ENCODE assay signal across 18 cellular contexts in the genomic region with DNA sequence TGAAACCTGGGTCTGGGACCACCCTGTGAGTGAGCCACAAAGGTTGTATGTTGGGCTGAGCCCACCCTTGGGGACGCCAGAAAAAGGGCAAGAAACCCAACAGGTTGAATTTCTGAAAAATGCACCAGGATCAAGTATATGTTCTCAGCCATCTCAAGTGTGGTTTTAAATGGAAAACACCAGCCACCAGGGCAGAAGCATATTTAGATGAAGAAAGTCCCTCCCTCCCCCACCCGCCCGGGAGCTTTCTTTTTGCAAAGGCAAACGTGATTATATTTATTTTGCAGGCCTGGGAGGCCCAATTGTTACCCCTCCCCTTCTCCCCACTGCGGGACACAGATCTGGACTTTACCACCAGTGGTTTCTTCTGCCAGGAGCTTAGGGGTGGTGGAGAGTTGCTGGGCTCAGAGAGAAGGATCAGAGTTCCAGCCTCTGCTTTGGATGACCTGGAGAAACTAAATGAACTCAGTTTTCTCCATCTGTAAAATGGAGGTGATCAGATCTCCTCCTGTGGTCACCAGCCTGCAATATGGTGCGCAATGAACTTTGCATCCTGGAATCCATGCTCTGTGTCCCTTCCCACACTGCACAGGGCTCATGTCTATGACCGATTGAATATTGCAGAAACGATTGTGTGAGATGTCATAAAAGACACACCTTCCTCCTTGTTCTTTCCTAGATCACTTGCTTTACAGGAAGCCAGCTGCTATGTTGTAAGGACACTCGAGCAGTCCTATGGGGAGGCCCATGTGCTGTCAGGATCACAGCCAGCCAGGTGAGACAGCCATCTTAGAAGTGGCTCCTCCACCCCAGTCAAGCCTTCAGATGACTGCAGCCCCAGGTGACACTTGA. TPM values are rescaled to one million over a fixed set of nuclear protein-coding genes. Genes with fewer than 3 reads are reported as not detected.
DNase-seq lines count a peak whose midpoint lies in the region; ATAC-seq, FAIRE-seq and TF ChIP-seq lines count a peak whose summit lies in the region.
"Had no signal": no experiment of that assay in that cellular context is flagged by ENCODE, and none has a peak within 500 bp of the region (broad histone marks: within the 10 kb centered on the region; RNA-seq: fewer than 3 reads in every experiment).

No MANE protein-coding gene starts in this region.

- DNase-seq in GM12865 (ENCODE audit: low read depth) (peak; percentile 35), GM12878 (ENCODE audit: low read depth, low spot score) (no peak), left lobe of liver (ENCODE audit: low spot score) (no peak), small intestine (peak; percentile 12), substantia nigra (lab: John Stamatoyannopoulos, UW) (no peak), germinal center (ENCODE audit: low spot score) (no peak), GM19239 (ENCODE audit: insufficient read length, low spot score) (no peak)
- DNase-seq in activated CD4-positive, alpha-beta T cell treated with anti-CD3 and anti-CD28 coated beads for 36 hours, result no peak
- DNase-seq: Calu3; CD8-positive, alpha-beta T cell; DMS79 treated with DMSO at 0.1 percent for 48 hours; GF-D8; H9; KG1 had no signal

- no peak overlapping the region for H3K27ac ChIP-seq in GM12878 (ENCODE audit: control insufficient read depth, insufficient read depth)
- H3K27ac ChIP-seq in small intestine (ENCODE audit: low read depth in 1 of 2, low read length in 1 of 2), result no peak overlapping the region
- no peak overlapping the region for H3K27ac ChIP-seq in substantia nigra (ENCODE audit: low read depth, low read length, poor library complexity, severe bottlenecking)
- H3K27ac ChIP-seq: BLaER1 treated with 17β-estradiol and CSF1 and Interleukin-3, amounts not matched to agents 10 nM and 100 nM had no signal

- H3K27me3 Mint-ChIP-seq in activated CD4-positive, alpha-beta T cell treated with anti-CD3 and anti-CD28 coated beads for 36 hours, result peaks cover 46% of the 10 kb centered on the region

- BruUV-seq in GM12878 (replicated peaks; lab: Mats Ljungman, UMichigan), result no TSS peak

- intact Hi-C loops in GM12878 (cut with micrococcal nuclease; ENCODE audit: unreplicated experiment), result no loop called here
- intact Hi-C loops in activated CD4-positive, alpha-beta T cell treated with anti-CD3 and anti-CD28 coated beads for 36 hours (cut with DNase I, micrococcal nuclease), result no loop called here

- H3K4me1 Mint-ChIP-seq in activated CD4-positive, alpha-beta T cell treated with anti-CD3 and anti-CD28 coated beads for 36 hours, result no peaks in the 10 kb centered on the region

- no peak overlapping the region for H3K27ac Mint-ChIP-seq in activated CD4-positive, alpha-beta T cell treated with anti-CD3 and anti-CD28 coated beads for 36 hours
- H3K27ac Mint-ChIP-seq: B cell; CD8-positive, alpha-beta T cell; H9 had no signal

- no peak overlapping the region for H3K4me3 Mint-ChIP-seq in activated CD4-positive, alpha-beta T cell treated with anti-CD3 and anti-CD28 coated beads for 36 hours
- H3K4me3 Mint-ChIP-seq: B cell; CD8-positive, alpha-beta T cell; H9 had no signal

- no peaks in the 10 kb centered on the region for H4K20me1 ChIP-seq in GM12878 (ENCODE audit: control insufficient read depth, insufficient read depth)
- H4K20me1 ChIP-seq: BLaER1 treated with 17β-estradiol and CSF1 and Interleukin-3, amounts not matched to agents 10 nM and 100 nM had no signal

- no peak for TF ChIP-seq POLR2A in GM12878 (IDR thresholded peaks at IDR 0.05; ENCODE audit: low read depth, low read length)

- ATAC-seq in GM12878 (peak; percentile 54), left lobe of liver (peak; percentile 58)
- no peak for ATAC-seq in activated CD4-positive, alpha-beta T cell treated with anti-CD3 and anti-CD28 coated beads for 36 hours
- ATAC-seq: CD8-positive, alpha-beta T cell had no signal

- WGBS in GM12878 (ENCODE audit: insufficient coverage, insufficient replicate concordance, low lambda C conversion rate, missing lambda C conversion rate), result 37% methylated on average over 6 of the region's 9 CpGs
- WGBS in small intestine, 3 donors, result 24 to 52% (median 36%) methylated on average over 9 of the region's 9 CpGs

- H3K36me3 Mint-ChIP-seq in activated CD4-positive, alpha-beta T cell treated with anti-CD3 and anti-CD28 coated beads for 36 hours (ENCODE audit: low read depth), result no peaks in the 10 kb centered on the region
- H3K36me3 Mint-ChIP-seq: CD8-positive, alpha-beta T cell had no signal

- no peaks in the 10 kb centered on the region for H3K4me1 ChIP-seq in GM12878 (ENCODE audit: control insufficient read depth, insufficient read depth, low read length)
- no peaks in the 10 kb centered on the region for H3K4me1 ChIP-seq in small intestine (ENCODE audit: control insufficient read depth in 2 of 2, insufficient read depth in 1 of 2, low read depth in 1 of 2, low read length in 1 of 2)

- peaks cover 5% of the 10 kb centered on the region for H3K9me3 Mint-ChIP-seq in activated CD4-positive, alpha-beta T cell treated with anti-CD3 and anti-CD28 coated beads for 36 hours (ENCODE audit: low read depth)

- RAD21 ChIA-PET in GM12878 (lab: Charles Lee; ENCODE audit: unreplicated experiment), result interaction anchor here (0.6 kb wide), 1 partner anchor 1131 kb away, joined by 5 read pairs; no protein-coding TSS in a partner anchor

- FAIRE-seq in GM12878 (lab: Jason Lieb, UNC) (no peak), small intestine (lab: Jason Lieb, UNC) (no peak), GM19239 (lab: Jason Lieb, UNC) (no peak)
- FAIRE-seq: GM18507, H1 had no signal

- in situ Hi-C loops in GM12878 (cut with MboI), result no loop called here

- no peak overlapping the region for H3K9ac ChIP-seq in GM12878 (ENCODE audit: control insufficient read depth, insufficient read depth, low read length)
- H3K9ac ChIP-seq: BLaER1 treated with 17β-estradiol and CSF1 and Interleukin-3, amounts not matched to agents 10 nM and 100 nM had no signal

- CTCF ChIA-PET in GM12878 (lab: Yijun Ruan, JAX), result interaction anchor here (1.1 kb wide), 1 partner anchor 35 kb away, joined by 3 read pairs; no protein-coding TSS in a partner anchor
- CTCF ChIA-PET in activated CD4-positive, alpha-beta T cell treated with anti-CD3 and anti-CD28 coated beads for 36 hours (lab: Charles Lee), result interaction anchor here (0.6 kb wide), 1 partner anchor 247 kb away, joined by 3 read pairs; no protein-coding TSS in a partner anchor

- TF ChIP-seq CTCF in GM12865 (IDR thresholded peaks at IDR 0.05; ENCODE audit: insufficient read depth, low read depth, low read length, missing control alignments) (no peak), GM12878 (IDR thresholded peaks at IDR 0.05 in 2 of 3, conservative IDR thresholded peaks at IDR 0.05 in 1 of 3; ENCODE audit: control insufficient read depth in 2 of 3, extremely low read depth in 1 of 3, insufficient read depth in 1 of 3, low read depth in 3 of 3, low read length in 3 of 3) (no peak)

- 0 out of 2 replicates have a peak overlapping the region, but pooled peaks have one; percentile 38 for H3K4me2 ChIP-seq in GM12878 (ENCODE audit: control insufficient read depth, insufficient read depth)
- H3K4me2 ChIP-seq: BLaER1 treated with 17β-estradiol and CSF1 and Interleukin-3, amounts not matched to agents 10 nM and 100 nM had no signal

- H3K36me3 ChIP-seq in GM12878 (ENCODE audit: control insufficient read depth in 2 of 2, insufficient read depth in 2 of 2, low read length in 1 of 2) (no peaks in the 10 kb centered on the region), small intestine (ENCODE audit: control insufficient read depth in 2 of 2, insufficient read depth in 2 of 2, low read length in 2 of 2) (no peaks in the 10 kb centered on the region)
- H3K36me3 ChIP-seq: BLaER1 treated with 17β-estradiol and CSF1 and Interleukin-3, amounts not matched to agents 10 nM and 100 nM had no signal

- POLR2A ChIA-PET in GM12878 (lab: Charles Lee), result no interaction called here
- POLR2A ChIA-PET in activated CD4-positive, alpha-beta T cell treated with anti-CD3 and anti-CD28 coated beads for 36 hours (lab: Charles Lee), result no interaction called here

- peaks cover 12% of the 10 kb centered on the region; the same call in 2 of the 3 replicates for H3K9me3 ChIP-seq in GM12878 (replicated peaks; ENCODE audit: control insufficient read depth, insufficient read depth, low read length)
- H3K9me3 ChIP-seq in small intestine (ENCODE audit: control insufficient read depth, low read depth), result no peaks in the 10 kb centered on the region

- H3K79me2 ChIP-seq in GM12878 (ENCODE audit: control insufficient read depth, insufficient read depth, low read length), result no peaks in the 10 kb centered on the region

- H3K27me3 ChIP-seq in GM12878 (replicated peaks in 1 of 2; ENCODE audit: control insufficient read depth in 2 of 2, insufficient read depth in 2 of 2, low read length in 1 of 2) (peaks cover 9 to 13% of the 10 kb centered on the region in 2 experiments; a peak in 3 of 4 replicates), small intestine (ENCODE audit: control insufficient read depth in 2 of 2, insufficient read depth in 2 of 2, low read length in 2 of 2) (peaks cover 2 to 13% of the 10 kb centered on the region in 2 donors)
- H3K27me3 ChIP-seq: BLaER1 treated with 17β-estradiol and CSF1 and Interleukin-3, amounts not matched to agents 10 nM and 100 nM had no signal

- no peak for TF ChIP-seq EP300 in GM12878 (IDR thresholded peaks at IDR 0.05; ENCODE audit: borderline replicate concordance in 1 of 2, control insufficient read depth in 1 of 2, low read depth in 2 of 2, low read length in 2 of 2)

- H2AFZ ChIP-seq in GM12878 (ENCODE audit: control insufficient read depth, low read depth, low read length), result no peak overlapping the region; the same call in none of the 2 replicates

- SMC1A ChIA-PET in GM12878 (lab: Charles Lee; ENCODE audit: uncharacterized antibody, unreplicated experiment), result no interaction called here

- TF ChIP-seq RAD21 in GM12878 (IDR thresholded peaks at IDR 0.05; ENCODE audit: insufficient read depth, low read depth, low read length), result no peak

- no peak overlapping the region for H3K4me3 ChIP-seq in GM12865 (ENCODE audit: low read depth, low read length)
- H3K4me3 ChIP-seq in GM12878, result no peak overlapping the region
- H3K4me3 ChIP-seq in small intestine (ENCODE audit: low read depth in 1 of 2, low read length in 2 of 2), result no peak overlapping the region
- H3K4me3 ChIP-seq: BLaER1 treated with 17β-estradiol and CSF1 and Interleukin-3, amounts not matched to agents 10 nM and 100 nM had no signal

RNA-seq across cellular contexts. Expression of gene NGFR, which starts 21.0 kb away (rescaled TPM):
- total RNA-seq in GM12878 (2013; cell fraction: nucleolus; rRNA removed), result 0.42 and 0.44 TPM in 2 replicates
- total RNA-seq in GM12878 (2014; rRNA removed) (0.11 TPM in 2 replicates), GM12878 (2014; rRNA removed; fragmentation: Illumina TruSeq; extraction: Trizol) (0.05 and 0.09 TPM in 2 replicates), GM12878 (2021) (0.08 and 0.21 TPM in 2 replicates), left lobe of liver (14.0 TPM)
- 0.14 TPM for polyA plus RNA-seq in GM12878 (2011; ENCODE audit: low read depth)
- polyA plus RNA-seq in GM12878 (2011; rRNA removed) (0.07 TPM in 1 of 2 replicates, not detected in the other), GM12878 (2014; fragmentation: Illumina TruSeq; extraction: Trizol) (0.07 and 0.10 TPM in 2 replicates), GM12878 (2014; fragmentation: Nextera tagmentation; extraction: Ambion mirVana) (under 1 TPM in 1 of 2 experiments, not detected in 1; 0.05 TPM), GM12878 (2014; rRNA removed) (0.09 and 0.15 TPM in 2 replicates), GM12878 (2016; fragmentation: Nextera tagmentation; extraction: Ambion mirVana) (under 1 TPM; 0.05 to 0.28 TPM), small intestine (10 to 100 TPM in 1 of 3 donors, under 1 TPM in 1, not detected in 1; 0.54 to 22.8 TPM)
- 0.09 and 0.18 TPM in 2 replicates for polyA plus RNA-seq in GM12878 (2011; cell fraction: cytosol; rRNA removed)
- 0.07 and 0.22 TPM in 2 replicates for polyA plus RNA-seq in GM12878 (2011; cell fraction: nucleus; rRNA removed)
- 0.64 and 0.72 TPM in 2 replicates for polyA plus RNA-seq in GM12878 (2012)
- 0.05 and 0.15 TPM in 2 replicates for polyA minus RNA-seq in GM12878 (2011; rRNA and poly(A)+ RNA removed)
- polyA minus RNA-seq in GM12878 (2011; cell fraction: cytosol; rRNA and poly(A)+ RNA removed), result not detected in 2 replicates
- polyA minus RNA-seq in GM12878 (2011; cell fraction: nucleus; rRNA and poly(A)+ RNA removed), result 0.10 TPM in 1 of 2 replicates, not detected in the other
- under 1 TPM; 0.21 to 0.46 TPM for total RNA-seq in activated CD4-positive, alpha-beta T cell treated with anti-CD3 and anti-CD28 coated beads for 36 hours

RNA-seq across cellular contexts. Expression of gene PHB1, which starts 59.4 kb away (rescaled TPM):
- total RNA-seq in GM12878 (2013; cell fraction: nucleolus; rRNA removed), result 67.3 and 70.7 TPM in 2 replicates
- total RNA-seq in GM12878 (2014; rRNA removed) (185 and 191 TPM in 2 replicates), GM12878 (2014; rRNA removed; fragmentation: Illumina TruSeq; extraction: Trizol) (156 and 172 TPM in 2 replicates), GM12878 (2021) (281 and 286 TPM in 2 replicates), left lobe of liver (93.5 TPM)
- 207 TPM for polyA plus RNA-seq in GM12878 (2011; ENCODE audit: low read depth)
- polyA plus RNA-seq in GM12878 (2011; rRNA removed) (326 and 466 TPM in 2 replicates), GM12878 (2014; fragmentation: Illumina TruSeq; extraction: Trizol) (259 and 350 TPM in 2 replicates), GM12878 (2014; fragmentation: Nextera tagmentation; extraction: Ambion mirVana) (100 to 1,000 TPM; 117 to 154 TPM), GM12878 (2014; rRNA removed) (209 and 221 TPM in 2 replicates), GM12878 (2016; fragmentation: Nextera tagmentation; extraction: Ambion mirVana) (100 to 1,000 TPM; 397 to 430 TPM), small intestine (100 to 1,000 TPM; 108 to 301 (median 113) TPM)
- polyA plus RNA-seq in GM12878 (2011; cell fraction: cytosol; rRNA removed), result 313 and 495 TPM in 2 replicates
- polyA plus RNA-seq in GM12878 (2011; cell fraction: nucleus; rRNA removed), result 203 and 243 TPM in 2 replicates
- 151 and 168 TPM in 2 replicates for polyA plus RNA-seq in GM12878 (2012)
- 522 and 563 TPM in 2 replicates for polyA minus RNA-seq in GM12878 (2011; rRNA and poly(A)+ RNA removed)
- polyA minus RNA-seq in GM12878 (2011; cell fraction: cytosol; rRNA and poly(A)+ RNA removed), result 79.5 and 81.7 TPM in 2 replicates
- 35.7 and 58.7 TPM in 2 replicates for polyA minus RNA-seq in GM12878 (2011; cell fraction: nucleus; rRNA and poly(A)+ RNA removed)
- 100 to 1,000 TPM; 346 to 350 TPM for total RNA-seq in activated CD4-positive, alpha-beta T cell treated with anti-CD3 and anti-CD28 coated beads for 36 hours

Comparison
In these comparisons a context has a peak if more than half of its experiments do, and no peak if none do; other contexts are left out.
1. DNase-seq: peak in GM12865 (single experiment) and small intestine (single experiment); none in GM12878 (single experiment), left lobe of liver (single experiment), substantia nigra (0 of 49), germinal center (single experiment), GM19239 (single experiment) and activated CD4-positive, alpha-beta T cell treated with anti-CD3 and anti-CD28 coated beads for 36 hours (single experiment).
2. RNA of gene NGFR, which starts 21.0 kb away (total RNA-seq): 14.0 TPM in left lobe of liver (single experiment); 0.21 to 0.46 TPM in activated CD4-positive, alpha-beta T cell treated with anti-CD3 and anti-CD28 coated beads for 36 hours and 0.05 to 0.44 TPM in GM12878; every median in the first group is over 10 times any median in the second.